ENCODE assay signal across 18 cellular contexts in genomic region chr7:37151741-37152413, GRCh38.
"Had no signal": no experiment of that assay in that cellular context is flagged by ENCODE, and none has a peak within 500 bp of the region (broad histone marks: within the 10 kb centered on the region; RNA-seq: fewer than 3 reads in every experiment).

No MANE protein-coding gene starts in this region.

- H3K9ac ChIP-seq: KMS-11 had no signal

- H3K4me3 ChIP-seq: K562, SJCRH30 had no signal

- H3K4me3 Mint-ChIP-seq: IgD-negative memory B cell had no signal

- H3K27me3 Mint-ChIP-seq: IgD-negative memory B cell had no signal

- H3K4me2 ChIP-seq: KMS-11 had no signal

- H3K9me3 ChIP-seq: SJCRH30 had no signal

- ATAC-seq: K562, SK-N-SH treated with all-trans-retinoic acid at 6 μM for 48 hours had no signal

- H3K27me3 ChIP-seq: SJCRH30 had no signal

- H3K27ac ChIP-seq: KMS-11, RWPE1, SJCRH30 had no signal

- DNase-seq: Kasumi-1, MM.1S, NCI-H1092 treated with DMSO at 0.1 percent for 48 hours, NCI-H1436, NCI-H187, NCI-H2029, NCI-H2081 treated with DMSO at 0.1 percent for 48 hours, NCI-H2171, NCI-H345, NCI-H524, NCI-H774, SHP77 treated with DMSO at 0.1 percent for 48 hours, SJCRH30 had no signal
